Comparison of ENCODE assay signal across 20 cellular contexts in genomic region chr15:29123171-29123570, GRCh38.
"Had no signal": no experiment of that assay in that cellular context is flagged by ENCODE, and none has a peak within 500 bp of the region (broad histone marks: within the 10 kb centered on the region; RNA-seq: fewer than 3 reads in every experiment).

No MANE protein-coding gene starts in this region.

- H3K36me3 ChIP-seq: esophagus squamous epithelium, left lung, suprapubic skin, thyroid gland, upper lobe of left lung, uterus had no signal

- FAIRE-seq: islet of Langerhans had no signal

- DNase-seq: effector memory CD8-positive, alpha-beta T cell; esophagus squamous epithelium; foreskin fibroblast; head of caudate nucleus; hypothalamus; mammary epithelial cell; naive thymus-derived CD4-positive, alpha-beta T cell; nephron progenitor cell; stimulated activated CD4-positive, alpha-beta T cell treated with anti-CD3 and anti-CD28 coated beads, Interleukin-4, amount 100 ng/mL, for 1 hour; stimulated activated CD8-positive, alpha-beta memory T cell treated with anti-CD3 and anti-CD28 coated beads, Interleukin-4, amount 100 ng/mL, for 48 hours; stimulated activated naive CD8-positive, alpha-beta T cell treated with anti-CD3 and anti-CD28 coated beads, Interleukin-15, Interleukin-2, amounts not matched to agents 100 U/mL and 50 U/mL, for 24 hours; thyroid gland; upper lobe of left lung; uterus had no signal

- H3K27ac ChIP-seq: epithelial cell of prostate, esophagus squamous epithelium, left lung, suprapubic skin, thyroid gland, upper lobe of left lung, uterus had no signal

- ATAC-seq: effector memory CD8-positive, alpha-beta T cell; left lung; naive thymus-derived CD4-positive, alpha-beta T cell; stimulated activated effector memory CD8-positive, alpha-beta T cell treated with anti-CD3 and anti-CD28 coated beads, Interleukin-12 subunit alpha, Interleukin-12 subunit beta, amount 100 ng/mL, for 72 hours; stimulated activated naive CD8-positive, alpha-beta T cell treated with anti-CD3 and anti-CD28 coated beads, Interleukin-15, Interleukin-2, amounts not matched to agents 100 U/mL and 50 U/mL, for 24 hours had no signal

- H3K4me3 ChIP-seq: esophagus squamous epithelium, left lung, smooth muscle cell, suprapubic skin, thyroid gland, upper lobe of left lung, uterus had no signal

- H3K4me1 ChIP-seq: esophagus squamous epithelium, left lung, suprapubic skin, thyroid gland, upper lobe of left lung, uterus had no signal

- H3K4me2 ChIP-seq: smooth muscle cell had no signal

- H3K27me3 ChIP-seq: left lung, thyroid gland, upper lobe of left lung, uterus had no signal

- H3K9me3 ChIP-seq: esophagus squamous epithelium, left lung, suprapubic skin, thyroid gland, upper lobe of left lung, uterus had no signal
